Comparison of ENCODE assay signal across 21 cellular contexts in genomic region chr2:100413586-100413985, GRCh38. TPM values are rescaled to one million over a fixed set of nuclear protein-coding genes. Genes with fewer than 3 reads are reported as not detected.
"Had no signal": no experiment of that assay in that cellular context is flagged by ENCODE, and none has a peak within 500 bp of the region (broad histone marks: within the 10 kb centered on the region; RNA-seq: fewer than 3 reads in every experiment).

No MANE protein-coding gene starts in this region.

- H3K36me3 ChIP-seq: breast epithelium, prostate gland had no signal

- H3K27ac Mint-ChIP-seq: activated naive CD8-positive, alpha-beta T cell treated with anti-CD3 and anti-CD28 coated beads, Interleukin-2, amount 10 ng/mL, durations not matched to agents 7 days and 5 days; activated T-cell treated with anti-CD3 and anti-CD28 coated beads, Interleukin-2, amount 50 U/mL, for 72 hours; mesothelial cell of epicardium had no signal

- H3K4me3 Mint-ChIP-seq: activated naive CD8-positive, alpha-beta T cell treated with anti-CD3 and anti-CD28 coated beads, Interleukin-2, amount 10 ng/mL, durations not matched to agents 7 days and 5 days; activated T-cell treated with anti-CD3 and anti-CD28 coated beads, Interleukin-2, amount 50 U/mL, for 72 hours; mesothelial cell of epicardium had no signal

- ATAC-seq: activated CD4-positive, CD25-positive, alpha-beta regulatory T cell treated with anti-CD3 and anti-CD28 coated beads, Interleukin-2, amount 50 U/mL, for 24 hours; activated T-cell treated with anti-CD3 and anti-CD28 coated beads, Interleukin-2, amount 50 U/mL, for 72 hours; heart left ventricle; sciatic nerve had no signal

- H3K27ac ChIP-seq: breast epithelium, heart left ventricle, prostate gland, spleen, suprapubic skin had no signal

- H3K9me3 Mint-ChIP-seq: activated naive CD8-positive, alpha-beta T cell treated with anti-CD3 and anti-CD28 coated beads, Interleukin-2, amount 10 ng/mL, durations not matched to agents 7 days and 5 days; activated T-cell treated with anti-CD3 and anti-CD28 coated beads, Interleukin-2, amount 50 U/mL, for 72 hours; mesothelial cell of epicardium had no signal

- H3K27me3 ChIP-seq: breast epithelium, heart left ventricle, suprapubic skin had no signal

- H3K4me1 ChIP-seq: breast epithelium, prostate gland had no signal

- H3K27me3 Mint-ChIP-seq: activated naive CD8-positive, alpha-beta T cell treated with anti-CD3 and anti-CD28 coated beads, Interleukin-2, amount 10 ng/mL, durations not matched to agents 7 days and 5 days had no signal

- H3K9me3 ChIP-seq: breast epithelium, heart left ventricle, prostate gland, spleen, suprapubic skin had no signal

- H3K4me3 ChIP-seq: breast epithelium, heart left ventricle, prostate gland, spleen, suprapubic skin had no signal

- DNase-seq: activated CD4-positive, alpha-beta T cell treated with anti-CD3 and anti-CD28 coated beads, Interleukin-2, amount 50 U/mL, for 4 hours; activated naive CD8-positive, alpha-beta T cell treated with anti-CD3 and anti-CD28 coated beads, Interleukin-2, amount 10 ng/mL, durations not matched to agents 7 days and 5 days; activated T-cell treated with anti-CD3 and anti-CD28 coated beads, Interleukin-2, amount 50 U/mL, for 72 hours; foreskin melanocyte; heart left ventricle; spleen; stimulated activated CD4-positive, alpha-beta T cell treated with anti-CD3 and anti-CD28 coated beads, Interleukin-1b, Interleukin-23, amount 100 ng/mL, for 48 hours; stimulated activated naive CD4-positive, alpha-beta T cell treated with Interleukin-2 at 50 U/mL for 16 hours had no signal

RNA-seq across cellular contexts. Expression of gene NMS, which starts 56.7 kb away (rescaled TPM):
- total RNA-seq: activated naive CD8-positive, alpha-beta T cell treated with anti-CD3 and anti-CD28 coated beads, Interleukin-2, amount 10 ng/mL, durations not matched to agents 7 days and 5 days; activated T-cell treated with anti-CD3 and anti-CD28 coated beads, Interleukin-2, amount 50 U/mL, for 72 hours; breast epithelium; chondrocyte; endothelial cell of umbilical vein; heart left ventricle; kidney epithelial cell; liver; mesothelial cell of epicardium; myocyte; prostate gland; sciatic nerve; spleen; suprapubic skin; T-helper 2 cell treated with Interferon-gamma antibody and Interleukin-4, amounts not matched to agents 100 ng/mL and 5 ng/mL, for 36 hours; urinary bladder had no signal
- polyA plus RNA-seq: endothelial cell of umbilical vein, heart left ventricle, liver, spleen, urinary bladder had no signal
